8 cellular contexts compared by ENCODE assay signal in the genomic region with DNA sequence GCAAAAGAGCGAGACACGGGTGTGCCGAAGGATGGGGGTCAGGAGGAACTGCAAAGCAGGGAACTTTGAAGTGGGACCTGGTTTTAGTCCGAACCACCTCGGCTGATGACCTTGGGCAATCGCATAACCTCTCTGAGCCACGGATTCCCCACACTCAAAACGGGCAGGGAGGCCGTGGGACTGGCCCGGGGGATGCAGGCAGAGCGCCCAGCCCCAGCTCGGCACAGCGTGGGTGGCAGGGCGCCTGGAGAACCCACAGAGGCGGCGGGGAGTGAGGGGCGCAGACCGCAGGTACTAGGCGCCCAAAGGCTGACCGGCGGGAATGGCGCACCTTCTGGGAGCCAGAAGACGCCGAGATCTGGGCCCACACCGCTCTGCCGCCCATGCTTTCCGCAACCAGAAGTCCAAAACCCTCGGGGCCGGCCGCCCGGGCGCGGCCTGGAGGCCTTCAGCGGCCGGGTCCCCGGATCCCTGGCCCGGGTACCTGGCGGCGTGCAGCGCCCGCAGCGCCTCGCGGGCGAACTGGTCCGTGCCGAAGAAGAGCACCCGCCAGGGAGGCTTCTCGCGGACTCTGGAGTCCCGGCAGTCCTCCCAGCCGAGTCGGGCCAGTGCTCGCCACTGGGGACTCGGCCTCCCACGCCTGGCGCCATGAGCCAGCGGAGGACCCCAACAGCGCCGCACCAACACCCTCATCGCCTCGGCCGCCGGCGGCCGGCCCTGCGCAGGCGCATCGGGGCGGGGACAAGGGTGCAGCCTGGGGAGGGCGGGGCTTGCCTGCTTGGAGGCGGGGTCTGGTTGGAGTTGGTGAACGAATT. TPM values are rescaled to one million over a fixed set of nuclear protein-coding genes. Genes with fewer than 3 reads are reported as not detected.
DNase-seq lines count a peak whose midpoint lies in the region; ATAC-seq lines count a peak whose summit lies in the region.

A gene (minus strand): TSS at position 719 of the 815 bp plus-strand sequence. CDS start 26 bp downstream, at position 693.

- intact Hi-C loops in left colon (cut with DNase I, micrococcal nuclease) = no loop called here

- peak within 1 kb of the TSS; percentile 22 for H3K27ac ChIP-seq in cingulate gyrus (ENCODE audit: low read depth, low read length)

- peak; percentile 73 for ATAC-seq in HG03045 (IDR thresholded peaks at IDR 0.05; ENCODE audit: unreplicated experiment)
- ATAC-seq in left colon = peak; percentile 78

- DNase-seq in SIG-M5 treated with dmso at 0.1 percent for 504 hours (lab: John Stamatoyannopoulos, UW; ENCODE audit: unreplicated experiment) (peak; percentile 66), SIG-M5 (lab: John Stamatoyannopoulos, UW) (no peak), NCI-H460 (ENCODE audit: extremely low read depth, low read depth) (peak; percentile 72), left colon (peak; percentile 91 to 97)
- DNase-seq in activated CD4-positive, alpha-beta T cell treated with anti-CD3 and anti-CD28 coated beads for 4 hours = peak; percentile 93 to 95
- DNase-seq in stimulated activated CD4-positive, alpha-beta T cell treated with anti-CD3 and anti-CD28 coated beads, Interleukin-1b, Interleukin-23, amount 100 ng/mL, for 24 hours (ENCODE audit: low read depth in 4 of 4, low spot score in 1 of 4) = peak; percentile 90 to 96 (median 94)

RNA-seq across cellular contexts. Expression of the gene that starts here (rescaled TPM):
- total RNA-seq in NCI-H460 (2014; rRNA removed; shearing (Covaris generic)) = 22.7 and 24.4 TPM in 2 replicates
- 29.5 and 35.0 TPM in 2 replicates for polyA plus RNA-seq in NCI-H460 (2014; cell fraction: nucleus; rRNA removed)
- 10 to 100 TPM; 19.8 to 20.7 TPM for total RNA-seq in left colon
